In genomic region chr15:31871159-31871886, GRCh38 we compare ENCODE assay signal across 8 cellular contexts. TPM values are rescaled to one million over a fixed set of nuclear protein-coding genes. Genes with fewer than 3 reads are reported as not detected.
A peak's percentile ranks its signal among the peaks of the same experiment; 100 is the strongest.
DNase-seq lines count a peak whose midpoint lies in the region; ATAC-seq and TF ChIP-seq lines count a peak whose summit lies in the region.

No MANE protein-coding gene starts in this region.

- TF ChIP-seq CTCF in Calu3 (IDR thresholded peaks at IDR 0.05; ENCODE audit: unreplicated experiment) = no peak
- TF ChIP-seq CTCF in brain microvascular endothelial cell (IDR thresholded peaks at IDR 0.05; ENCODE audit: low read depth, low read length, missing control alignments) = peak; percentile 10
- no peak for TF ChIP-seq CTCF in lung (IDR thresholded peaks at IDR 0.05; ENCODE audit: control extremely low read depth, extremely low read depth)

- H3K27ac Mint-ChIP-seq in Calu3 (ENCODE audit: unreplicated experiment) = peak overlapping the region; percentile 91

- in situ Hi-C loops in brain microvascular endothelial cell (cut with HindIII; ENCODE audit: low pct_ligation_motif_present, low sequenced_read_pairs) = no loop called here

- no peak for ATAC-seq in lung (ENCODE audit: insufficient read depth, low FRiP score)

- CTCF ChIA-PET in Calu3 (lab: Charles Lee) = no interaction called here

- 37 to 48% methylated on average over 14 of the region's 14 CpGs for WGBS in lung, 2 donors
- WGBS in urinary bladder = 44% methylated on average over 14 of the region's 14 CpGs

- H3K4me1 Mint-ChIP-seq in Calu3 (ENCODE audit: low read depth, unreplicated experiment) = no peaks in the 10 kb centered on the region

- H3K4me3 ChIP-seq in Jurkat, Clone E6-1 (ENCODE audit: low read length) = peak overlapping the region; percentile 65
- H3K4me3 ChIP-seq in brain microvascular endothelial cell (ENCODE audit: low read depth, low read length) (peak overlapping the region; percentile 61), lung (peak overlapping the region; percentile 58), urinary bladder (ENCODE audit: low read depth, low read length) (peak overlapping the region; percentile 97)

- H3K27me3 ChIP-seq in brain microvascular endothelial cell (replicated peaks) (no peaks in the 10 kb centered on the region), lung (ENCODE audit: control insufficient read depth, insufficient read depth) (no peaks in the 10 kb centered on the region)

- H3K9me3 Mint-ChIP-seq in Calu3 (ENCODE audit: low read depth, unreplicated experiment) = no peaks in the 10 kb centered on the region

- H3K4me1 ChIP-seq in lung (ENCODE audit: control insufficient read depth in 2 of 2, insufficient read depth in 2 of 2, low read length in 2 of 2) (peaks cover 0 to 7% of the 10 kb centered on the region in 2 donors), urinary bladder (ENCODE audit: insufficient read depth) (no peaks in the 10 kb centered on the region)

- peaks cover 9% of the 10 kb centered on the region for H3K36me3 Mint-ChIP-seq in Calu3 (ENCODE audit: insufficient read depth, unreplicated experiment)

- peak overlapping the region; percentile 77 for H3K4me3 Mint-ChIP-seq in Calu3 (ENCODE audit: low read depth, unreplicated experiment)

- no peak for DNase-seq in Calu3
- no peak for DNase-seq in Jurkat, Clone E6-1 (ENCODE audit: low read depth, low spot score)
- DNase-seq in brain microvascular endothelial cell = no peak
- DNase-seq in lung (ENCODE audit: low spot score) = no peak
- DNase-seq in SW 1271 (lab: John Stamatoyannopoulos, UW) = no peak
- no peak for DNase-seq in NCI-H1694 (lab: John Stamatoyannopoulos, UW)
- no peak for DNase-seq in hypothalamus (lab: John Stamatoyannopoulos, UW)

- H3K27me3 Mint-ChIP-seq in Calu3 (ENCODE audit: unreplicated experiment) = no peaks in the 10 kb centered on the region

- intact Hi-C loops in Calu3 (cut with micrococcal nuclease; ENCODE audit: unreplicated experiment) = no loop called here

- H3K36me3 ChIP-seq in brain microvascular endothelial cell (replicated peaks) (no peaks in the 10 kb centered on the region), lung (ENCODE audit: control insufficient read depth in 2 of 2, insufficient read depth in 2 of 2, low read length in 2 of 2) (no peaks in the 10 kb centered on the region), urinary bladder (ENCODE audit: insufficient read depth) (no peaks in the 10 kb centered on the region)

- H3K9me3 ChIP-seq in lung (ENCODE audit: control insufficient read depth in 2 of 2, insufficient read depth in 1 of 2, low read length in 1 of 2) = no peaks in the 10 kb centered on the region

- H3K27ac ChIP-seq in brain microvascular endothelial cell (no peak overlapping the region), lung (ENCODE audit: low read depth in 1 of 2, low read length in 1 of 2) (peak overlapping the region; percentile 29 to 89), urinary bladder (ENCODE audit: low read depth) (no peak overlapping the region)

- no TSS peak for BruUV-seq in Calu3 (replicated peaks; lab: Mats Ljungman, UMichigan)

RNA-seq across cellular contexts. Expression of gene OTUD7A, which starts 0.8 kb away (rescaled TPM):
- total RNA-seq in Calu3 (2022) (0.07 and 0.12 TPM in 2 replicates), lung (1 to 10 TPM; 2.3 to 2.5 TPM), urinary bladder (1.5 TPM)
- polyA plus RNA-seq in Jurkat, Clone E6-1 (2012; ENCODE audit: insufficient read depth, insufficient read length) = 0.27 TPM
- polyA plus RNA-seq in lung (under 1 TPM; 0.69 to 0.93 TPM), urinary bladder (2.1 TPM)

Comparison
In these comparisons a context has a peak if more than half of its experiments do, and no peak if none do; other contexts are left out.
1. H3K27ac ChIP-seq: peak in lung (2 of 2); none in brain microvascular endothelial cell (single experiment) and urinary bladder (single experiment).
2. Peak in every context shown above with its lines, with median percentiles within 50 percentile points of each other: H3K4me3 ChIP-seq.